10 cellular contexts compared by ENCODE assay signal in genomic region chr5:74543162-74543995, GRCh38.
A peak's percentile ranks its signal among the peaks of the same experiment; 100 is the strongest.
DNase-seq lines count a peak whose midpoint lies in the region; ATAC-seq and TF ChIP-seq lines count a peak whose summit lies in the region.
"Had no signal": no experiment of that assay in that cellular context is flagged by ENCODE, and none has a peak within 500 bp of the region (broad histone marks: within the 10 kb centered on the region; RNA-seq: fewer than 3 reads in every experiment).

No MANE protein-coding gene starts in this region.

- DNase-seq in DMS 273 (lab: John Stamatoyannopoulos, UW; ENCODE audit: unreplicated experiment) (peak; percentile 41), DMS 273 treated with DMSO at 0.1 percent for 48 hours (lab: John Stamatoyannopoulos, UW) (no peak), SW480 (ENCODE audit: low spot score) (peak; percentile 56), iPS DF 4.7 (ENCODE audit: extremely low read depth, low spot score) (peak; percentile 68), thoracic aorta (ENCODE audit: low spot score) (peak; percentile 39), HuH-7.5 (ENCODE audit: low spot score) (no peak)
- DNase-seq: stimulated activated naive CD8-positive, alpha-beta T cell treated with anti-CD3 and anti-CD28 coated beads, Interleukin-15, amount 100 ng/mL, for 72 hours had no signal

- no peaks in the 10 kb centered on the region for H3K27me3 ChIP-seq in thoracic aorta (replicated peaks; ENCODE audit: insufficient read depth)

- no peaks in the 10 kb centered on the region for H3K36me3 ChIP-seq in thoracic aorta

- H3K27ac ChIP-seq in thoracic aorta, result peak overlapping the region; percentile 49 to 57
- H3K27ac ChIP-seq: 22Rv1 had no signal

- H3K4me3 ChIP-seq in thoracic aorta, result peak overlapping the region; percentile 8

- no peaks in the 10 kb centered on the region for H3K9me3 ChIP-seq in thoracic aorta

- ATAC-seq in thoracic aorta (ENCODE audit: insufficient number of reproducible peaks, low FRiP score, low read depth) (peak; percentile 46), GM21528 (IDR thresholded peaks at IDR 0.05; ENCODE audit: low FRiP score, unreplicated experiment) (no peak), HG03432 (IDR thresholded peaks at IDR 0.05; ENCODE audit: unreplicated experiment) (no peak)
- ATAC-seq: stimulated activated naive CD8-positive, alpha-beta T cell treated with anti-CD3 and anti-CD28 coated beads, Interleukin-15, amount 100 ng/mL, for 72 hours had no signal

- peaks cover 6 to 12% of the 10 kb centered on the region in 2 donors for H3K4me1 ChIP-seq in thoracic aorta (ENCODE audit: control insufficient read depth in 1 of 2, low read depth in 2 of 2)

- TF ChIP-seq CTCF in thoracic aorta (IDR thresholded peaks at IDR 0.05), result no peak

Comparison
In these comparisons a context has a peak if more than half of its experiments do, and no peak if none do; other contexts are left out.
1. DNase-seq: peak in DMS 273 (single experiment), SW480 (single experiment), iPS DF 4.7 (single experiment) and thoracic aorta (single experiment); none in DMS 273 treated with DMSO at 0.1 percent for 48 hours (single experiment) and HuH-7.5 (single experiment).